Comparison of ENCODE assay signal across 1 cellular context in genomic region chr4:189146994-189147929, GRCh38.
TF ChIP-seq lines count a peak whose summit lies in the region.

No MANE protein-coding gene starts in this region.

TF ChIP-seq in WTC11, 78 proteins besides CTCF, POLR2A, EP300 and RAD21 (continued from another document):
- TF ChIP-seq, protein P1, sequence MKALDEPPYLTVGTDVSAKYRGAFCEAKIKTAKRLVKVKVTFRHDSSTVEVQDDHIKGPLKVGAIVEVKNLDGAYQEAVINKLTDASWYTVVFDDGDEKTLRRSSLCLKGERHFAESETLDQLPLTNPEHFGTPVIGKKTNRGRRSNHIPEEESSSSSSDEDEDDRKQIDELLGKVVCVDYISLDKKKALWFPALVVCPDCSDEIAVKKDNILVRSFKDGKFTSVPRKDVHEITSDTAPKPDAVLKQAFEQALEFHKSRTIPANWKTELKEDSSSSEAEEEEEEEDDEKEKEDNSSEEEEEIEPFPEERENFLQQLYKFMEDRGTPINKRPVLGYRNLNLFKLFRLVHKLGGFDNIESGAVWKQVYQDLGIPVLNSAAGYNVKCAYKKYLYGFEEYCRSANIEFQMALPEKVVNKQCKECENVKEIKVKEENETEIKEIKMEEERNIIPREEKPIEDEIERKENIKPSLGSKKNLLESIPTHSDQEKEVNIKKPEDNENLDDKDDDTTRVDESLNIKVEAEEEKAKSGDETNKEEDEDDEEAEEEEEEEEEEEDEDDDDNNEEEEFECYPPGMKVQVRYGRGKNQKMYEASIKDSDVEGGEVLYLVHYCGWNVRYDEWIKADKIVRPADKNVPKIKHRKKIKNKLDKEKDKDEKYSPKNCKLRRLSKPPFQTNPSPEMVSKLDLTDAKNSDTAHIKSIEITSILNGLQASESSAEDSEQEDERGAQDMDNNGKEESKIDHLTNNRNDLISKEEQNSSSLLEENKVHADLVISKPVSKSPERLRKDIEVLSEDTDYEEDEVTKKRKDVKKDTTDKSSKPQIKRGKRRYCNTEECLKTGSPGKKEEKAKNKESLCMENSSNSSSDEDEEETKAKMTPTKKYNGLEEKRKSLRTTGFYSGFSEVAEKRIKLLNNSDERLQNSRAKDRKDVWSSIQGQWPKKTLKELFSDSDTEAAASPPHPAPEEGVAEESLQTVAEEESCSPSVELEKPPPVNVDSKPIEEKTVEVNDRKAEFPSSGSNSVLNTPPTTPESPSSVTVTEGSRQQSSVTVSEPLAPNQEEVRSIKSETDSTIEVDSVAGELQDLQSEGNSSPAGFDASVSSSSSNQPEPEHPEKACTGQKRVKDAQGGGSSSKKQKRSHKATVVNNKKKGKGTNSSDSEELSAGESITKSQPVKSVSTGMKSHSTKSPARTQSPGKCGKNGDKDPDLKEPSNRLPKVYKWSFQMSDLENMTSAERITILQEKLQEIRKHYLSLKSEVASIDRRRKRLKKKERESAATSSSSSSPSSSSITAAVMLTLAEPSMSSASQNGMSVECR (CRISPR knock-in tag; IDR thresholded peaks at IDR 0.05; ENCODE audit: borderline replicate concordance), result no peak
- TF ChIP-seq TCF7 (CRISPR knock-in tag; IDR thresholded peaks at IDR 0.05; ENCODE audit: low read depth) (no peak), RORB (CRISPR knock-in tag; IDR thresholded peaks at IDR 0.05) (no peak)
- TF ChIP-seq, protein P2, sequence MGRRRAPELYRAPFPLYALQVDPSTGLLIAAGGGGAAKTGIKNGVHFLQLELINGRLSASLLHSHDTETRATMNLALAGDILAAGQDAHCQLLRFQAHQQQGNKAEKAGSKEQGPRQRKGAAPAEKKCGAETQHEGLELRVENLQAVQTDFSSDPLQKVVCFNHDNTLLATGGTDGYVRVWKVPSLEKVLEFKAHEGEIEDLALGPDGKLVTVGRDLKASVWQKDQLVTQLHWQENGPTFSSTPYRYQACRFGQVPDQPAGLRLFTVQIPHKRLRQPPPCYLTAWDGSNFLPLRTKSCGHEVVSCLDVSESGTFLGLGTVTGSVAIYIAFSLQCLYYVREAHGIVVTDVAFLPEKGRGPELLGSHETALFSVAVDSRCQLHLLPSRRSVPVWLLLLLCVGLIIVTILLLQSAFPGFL (CRISPR knock-in tag; IDR thresholded peaks at IDR 0.05; ENCODE audit: borderline replicate concordance), result no peak
